Comparison of ENCODE assay signal across 15 cellular contexts in the genomic region with DNA sequence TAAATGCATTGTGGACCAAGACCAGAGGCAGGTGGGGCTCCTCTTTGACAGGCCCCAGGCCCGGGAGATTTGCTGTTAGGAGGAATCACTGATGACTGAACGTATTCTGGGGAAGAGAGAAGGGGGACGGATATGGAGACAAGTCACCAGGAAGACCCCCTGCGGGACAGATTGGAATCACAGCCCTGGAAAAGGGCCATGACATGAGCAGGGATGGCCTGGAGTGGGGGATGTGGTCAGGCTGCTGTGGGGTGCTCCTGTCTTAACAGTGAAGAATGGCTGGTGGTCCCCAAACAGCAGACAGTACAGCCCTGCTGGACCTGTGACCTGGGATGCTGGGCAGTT. TPM values are rescaled to one million over a fixed set of nuclear protein-coding genes. Genes with fewer than 3 reads are reported as not detected.
DNase-seq lines count a peak whose midpoint lies in the region; ATAC-seq, FAIRE-seq and TF ChIP-seq lines count a peak whose summit lies in the region.
"Had no signal": no experiment of that assay in that cellular context is flagged by ENCODE, and none has a peak within 500 bp of the region (broad histone marks: within the 10 kb centered on the region; RNA-seq: fewer than 3 reads in every experiment).

No MANE protein-coding gene starts in this region.

- no peak overlapping the region for H3K4me3 Mint-ChIP-seq in activated CD4-positive, alpha-beta memory T cell treated with anti-CD3 and anti-CD28 coated beads for 36 hours
- H3K4me3 Mint-ChIP-seq: CD4-positive, alpha-beta memory T cell had no signal

- no peak overlapping the region for H2BK5ac ChIP-seq in H1 (ENCODE audit: low read depth, low read length)

- no peak overlapping the region for H2BK120ac ChIP-seq in H1 (replicated peaks; ENCODE audit: low read depth, low read length)

- peak overlapping the region; percentile 63 to 95 (median 89) for H3K4me2 ChIP-seq in BLaER1 treated with 17β-estradiol and CSF1 and Interleukin-3, amounts not matched to agents 10 nM and 100 nM
- peak overlapping the region; percentile 63 for H3K4me2 ChIP-seq in Karpas-422 (ENCODE audit: low read depth, low read length, poor library complexity, severe bottlenecking)
- no peak overlapping the region for H3K4me2 ChIP-seq in H1 (ENCODE audit: insufficient read depth in 1 of 2, low read depth in 2 of 2, low read length in 2 of 2)
- H3K4me2 ChIP-seq: A549 had no signal

- H2BK15ac ChIP-seq in H1 (ENCODE audit: low read length), result 0 out of 2 replicates have a peak overlapping the region, but pooled peaks have one; percentile 72

- no peaks in the 10 kb centered on the region for H3K9me2 ChIP-seq in Karpas-422 (replicated peaks; ENCODE audit: insufficient read depth, low read length)

- H3K4me3 ChIP-seq in BLaER1 treated with 17β-estradiol and CSF1 and Interleukin-3, amounts not matched to agents 10 nM and 100 nM, result peak overlapping the region in 5 of 10 experiments; percentile 3 to 45 (median 21); a peak in 7 of 20 replicates
- peak overlapping the region; percentile 53 for H3K4me3 ChIP-seq in Karpas-422 (ENCODE audit: low read length)
- no peak overlapping the region for H3K4me3 ChIP-seq in H1 (ENCODE audit: extremely low read depth in 1 of 4, insufficient read depth in 2 of 4, low read depth in 3 of 4, low read length in 4 of 4)
- H3K4me3 ChIP-seq in heart left ventricle, result no peak overlapping the region
- no peak overlapping the region for H3K4me3 ChIP-seq in adrenal gland
- H3K4me3 ChIP-seq: A549 had no signal

- H4K91ac ChIP-seq in H1 (replicated peaks; ENCODE audit: insufficient read length, low read length), result no peak overlapping the region

- no peaks in the 10 kb centered on the region for H3K36me3 ChIP-seq in BLaER1 treated with 17β-estradiol and CSF1 and Interleukin-3, amounts not matched to agents 10 nM and 100 nM
- H3K36me3 ChIP-seq in Karpas-422 (ENCODE audit: insufficient read depth, low read length) (no peaks in the 10 kb centered on the region), H1 (ENCODE audit: control insufficient read depth in 2 of 4, insufficient read depth in 4 of 4, low read length in 3 of 4) (no peaks in the 10 kb centered on the region), heart left ventricle (no peaks in the 10 kb centered on the region), adrenal gland (replicated peaks in 1 of 2) (no peaks in the 10 kb centered on the region)

- TF ChIP-seq RAD21 in H1 (IDR thresholded peaks at IDR 0.05 in 1 of 2, conservative IDR thresholded peaks at IDR 0.05 in 1 of 2; ENCODE audit: low read depth in 2 of 2, low read length in 2 of 2), result no peak

- intact Hi-C loops in activated CD4-positive, alpha-beta memory T cell treated with anti-CD3 and anti-CD28 coated beads for 36 hours (cut with micrococcal nuclease), result no loop called here
- intact Hi-C loops in heart left ventricle (cut with DNase I), result no loop called here
- intact Hi-C loops in adrenal gland (cut with DNase I), result no loop called here

- peaks cover 46% of the 10 kb centered on the region for H3K27me3 Mint-ChIP-seq in activated CD4-positive, alpha-beta memory T cell treated with anti-CD3 and anti-CD28 coated beads for 36 hours

- 0 out of 2 replicates have a peak overlapping the region, but pooled peaks have one; percentile 48 for H3K18ac ChIP-seq in H1 (ENCODE audit: extremely low read depth, low read length)

- peak overlapping the region in 9 of 11 experiments; percentile 35 to 92 (median 84); a peak in 17 of 22 replicates for H3K9ac ChIP-seq in BLaER1 treated with 17β-estradiol and CSF1 and Interleukin-3, amounts not matched to agents 10 nM and 100 nM
- H3K9ac ChIP-seq in Karpas-422 (ENCODE audit: low read length), result peak overlapping the region; percentile 70
- no peak overlapping the region for H3K9ac ChIP-seq in H1 (replicated peaks in 1 of 4; ENCODE audit: extremely low read depth in 1 of 4, low read depth in 3 of 4, low read length in 3 of 4)

- H2BK12ac ChIP-seq in H1 (ENCODE audit: low read depth, low read length), result peak overlapping the region; percentile 75; the same call in 1 of the 2 replicates

- CTCF ChIA-PET in H1 (lab: Charles Lee; ENCODE audit: partially characterized antibody), result interaction anchor here (0.7 to 1.5 kb wide), 2 partner anchors 8 to 27 kb away, joined by 3 to 5 read pairs; no protein-coding TSS in a partner anchor
- CTCF ChIA-PET in activated CD4-positive, alpha-beta memory T cell treated with anti-CD3 and anti-CD28 coated beads for 36 hours (lab: Charles Lee), result no interaction called here

- H3K27ac ChIP-seq in BLaER1 treated with 17β-estradiol and CSF1 and Interleukin-3, amounts not matched to agents 10 nM and 100 nM, result peak overlapping the region in 10 of 11 experiments; percentile 14 to 99 (median 96); a peak in 19 of 22 replicates
- H3K27ac ChIP-seq in Karpas-422 (ENCODE audit: low read length) (peak overlapping the region; percentile 98), H1 (ENCODE audit: low read depth, low read length) (no peak overlapping the region), heart left ventricle (no peak overlapping the region), adrenal gland (no peak overlapping the region)
- H3K27ac ChIP-seq: A549, C4-2B had no signal

- FAIRE-seq in H1 (lab: Jason Lieb, UNC), result no peak
- FAIRE-seq: A549, H54 had no signal

- H2AK5ac ChIP-seq in H1 (ENCODE audit: low read depth, low read length), result no peak overlapping the region

- peaks cover 64 to 100% (median 99%) of the 10 kb centered on the region in 10 experiments for H3K4me1 ChIP-seq in BLaER1 treated with 17β-estradiol and CSF1 and Interleukin-3, amounts not matched to agents 10 nM and 100 nM
- H3K4me1 ChIP-seq in Karpas-422 (ENCODE audit: low read length), result peaks cover 98% of the 10 kb centered on the region
- H3K4me1 ChIP-seq in H1 (replicated peaks in 1 of 4; ENCODE audit: control insufficient read depth in 3 of 4, insufficient read depth in 4 of 4, low read length in 3 of 4), result peaks cover 3 to 18% (median 7%) of the 10 kb centered on the region in 4 experiments
- H3K4me1 ChIP-seq in heart left ventricle, result peaks cover 0 to 18% (median 2%) of the 10 kb centered on the region in 12 donors
- peaks cover 0 to 7% of the 10 kb centered on the region in 2 donors for H3K4me1 ChIP-seq in adrenal gland (replicated peaks in 1 of 2)

- no peaks in the 10 kb centered on the region for H3K36me3 Mint-ChIP-seq in activated CD4-positive, alpha-beta memory T cell treated with anti-CD3 and anti-CD28 coated beads for 36 hours
- H3K36me3 Mint-ChIP-seq: CD4-positive, alpha-beta memory T cell had no signal

- no peak for ATAC-seq in heart left ventricle
- ATAC-seq: HCT116 had no signal

- H4K20me1 ChIP-seq in BLaER1 treated with 17β-estradiol and CSF1 and Interleukin-3, amounts not matched to agents 10 nM and 100 nM, result no peaks in the 10 kb centered on the region
- no peaks in the 10 kb centered on the region for H4K20me1 ChIP-seq in Karpas-422 (ENCODE audit: insufficient read depth, low read depth, low read length)
- no peaks in the 10 kb centered on the region for H4K20me1 ChIP-seq in H1 (replicated peaks in 1 of 2; ENCODE audit: control insufficient read depth in 1 of 2, insufficient read depth in 2 of 2, low read length in 2 of 2)

- no peak for TF ChIP-seq EP300 in H1 (IDR thresholded peaks at IDR 0.05; ENCODE audit: borderline replicate concordance in 1 of 2, low read depth in 2 of 2, low read length in 2 of 2)

- no peak overlapping the region for H3K27ac Mint-ChIP-seq in activated CD4-positive, alpha-beta memory T cell treated with anti-CD3 and anti-CD28 coated beads for 36 hours
- H3K27ac Mint-ChIP-seq: CD4-positive, alpha-beta memory T cell had no signal

- H3K23ac ChIP-seq in H1 (ENCODE audit: insufficient read length), result no peak overlapping the region

- peak overlapping the region; percentile 38 for H4K8ac ChIP-seq in H1 (ENCODE audit: extremely low read depth, insufficient read depth, low read length)

- no peaks in the 10 kb centered on the region for H3K79me1 ChIP-seq in H1 (ENCODE audit: low read depth, low read length)

- TF ChIP-seq POLR2A in H1 (IDR thresholded peaks at IDR 0.05; ENCODE audit: control extremely low read depth in 1 of 2, low read depth in 2 of 2, low read length in 2 of 2) (no peak), heart left ventricle (IDR thresholded peaks at IDR 0.05) (no peak), adrenal gland (IDR thresholded peaks at IDR 0.05) (no peak)

- DNase-seq in Karpas-422 (no peak), H1 (ENCODE audit: low read depth in 1 of 2, low spot score in 2 of 2) (no peak), heart left ventricle (no peak), adrenal gland (no peak)
- DNase-seq in activated CD4-positive, alpha-beta memory T cell treated with anti-CD3 and anti-CD28 coated beads for 36 hours, result no peak
- DNase-seq: CD4-positive, alpha-beta memory T cell; DMS79 treated with DMSO at 0.1 percent for 48 hours; GDM1; IMR-90; KBM-7 had no signal

- no peak overlapping the region for H4K5ac ChIP-seq in H1 (ENCODE audit: insufficient read length, low read depth, low read length)

- H3K9me3 ChIP-seq in BLaER1 treated with 17β-estradiol and CSF1 and Interleukin-3, amounts not matched to agents 10 nM and 100 nM (replicated peaks in 1 of 11), result no peaks in the 10 kb centered on the region
- H3K9me3 ChIP-seq in Karpas-422 (ENCODE audit: low read length) (no peaks in the 10 kb centered on the region), H1 (ENCODE audit: insufficient read depth in 2 of 2, low read depth in 1 of 2, low read length in 1 of 2) (no peaks in the 10 kb centered on the region), heart left ventricle (no peaks in the 10 kb centered on the region), adrenal gland (replicated peaks in 1 of 3) (no peaks in the 10 kb centered on the region)
- H3K9me3 ChIP-seq: A549 had no signal

- H3K23me2 ChIP-seq in H1 (ENCODE audit: low read depth, low read length), result peaks cover 14% of the 10 kb centered on the region; the same call in 1 of the 2 replicates

- 71% methylated on average over 4 of the region's 4 CpGs; no CpG with 5 or more reads in 1 of the 2 experiments for WGBS in H1 (ENCODE audit: extremely low coverage in 1 of 2, insufficient coverage in 1 of 2, insufficient read length in 1 of 2, insufficient replicate concordance in 2 of 2, low coverage in 1 of 2, low lambda C conversion rate in 2 of 2, missing lambda C conversion rate in 1 of 2), 2 experiments
- WGBS in heart left ventricle, 4 donors, result 78 to 90% (median 79%) methylated on average over 4 of the region's 4 CpGs
- WGBS in adrenal gland, 4 donors, result 71 to 78% (median 74%) methylated on average over 4 of the region's 4 CpGs

- TF ChIP-seq CTCF in H1 (IDR thresholded peaks at IDR 0.05; ENCODE audit: control extremely low read depth in 1 of 3, insufficient read depth in 1 of 3, low read depth in 1 of 3, low read length in 3 of 3) (no peak), heart left ventricle (IDR thresholded peaks at IDR 0.05) (no peak), adrenal gland (IDR thresholded peaks at IDR 0.05) (no peak)

- peak overlapping the region; percentile 44 for H3K4ac ChIP-seq in H1 (replicated peaks; ENCODE audit: insufficient read length, low read depth, low read length)

- H3K14ac ChIP-seq in H1 (ENCODE audit: insufficient read length), result no peak overlapping the region

- no peaks in the 10 kb centered on the region for H3K27me3 ChIP-seq in BLaER1 treated with 17β-estradiol and CSF1 and Interleukin-3, amounts not matched to agents 10 nM and 100 nM
- no peaks in the 10 kb centered on the region for H3K27me3 ChIP-seq in Karpas-422 (ENCODE audit: low read length)
- H3K27me3 ChIP-seq in H1 (replicated peaks in 1 of 4; ENCODE audit: control insufficient read depth in 3 of 4, extremely low read depth in 1 of 4, insufficient read depth in 3 of 4, low read length in 3 of 4), result peaks cover 0 to 12% (median 10%) of the 10 kb centered on the region in 4 experiments; a peak in 5 of 7 replicates
- peaks cover 0 to 53% (median 25%) of the 10 kb centered on the region in 9 donors for H3K27me3 ChIP-seq in heart left ventricle
- H3K27me3 ChIP-seq in adrenal gland, result peaks cover 25% of the 10 kb centered on the region

- H2BK20ac ChIP-seq in H1 (ENCODE audit: low read length), result peak overlapping the region; percentile 48; the same call in 1 of the 2 replicates

- H3K56ac ChIP-seq in H1 (replicated peaks; ENCODE audit: insufficient read length, low read depth, low read length), result no peak overlapping the region

- no peaks in the 10 kb centered on the region for H3K79me2 ChIP-seq in Karpas-422 (ENCODE audit: low read length)
- no peaks in the 10 kb centered on the region for H3K79me2 ChIP-seq in H1 (ENCODE audit: control insufficient read depth in 1 of 2, insufficient read depth in 2 of 2, low read length in 2 of 2)

- H3K4me1 Mint-ChIP-seq in activated CD4-positive, alpha-beta memory T cell treated with anti-CD3 and anti-CD28 coated beads for 36 hours (ENCODE audit: low read depth), result peaks cover 7% of the 10 kb centered on the region

- no peaks in the 10 kb centered on the region for H3K9me3 Mint-ChIP-seq in activated CD4-positive, alpha-beta memory T cell treated with anti-CD3 and anti-CD28 coated beads for 36 hours
- H3K9me3 Mint-ChIP-seq: CD4-positive, alpha-beta memory T cell had no signal

- POLR2A ChIA-PET in H1 (lab: Charles Lee; ENCODE audit: partially characterized antibody), result no interaction called here
- POLR2A ChIA-PET in activated CD4-positive, alpha-beta memory T cell treated with anti-CD3 and anti-CD28 coated beads for 36 hours (lab: Charles Lee), result no interaction called here

- H2AFZ ChIP-seq in Karpas-422 (ENCODE audit: low read length) (no peak overlapping the region; the same call in 1 of the 2 replicates), H1 (ENCODE audit: low read length) (no peak overlapping the region)

RNA-seq across cellular contexts. Expression of a gene that starts 23.7 kb away (rescaled TPM):
- total RNA-seq in Karpas-422 (2014; rRNA removed; shearing (Covaris generic); ENCODE audit: low replicate concordance), result not detected in 2 replicates
- 8.2 and 9.3 TPM in 2 replicates for total RNA-seq in H1 (2021; fragmentation: NEBNext Ultra II Directional; extraction: Animal tissue kit (Norgen Biotek cat#: 25700))
- polyA plus RNA-seq in H1 (2011; rRNA removed), result 7.9 and 12.7 TPM in 2 replicates
- polyA plus RNA-seq in H1 (2011; cell fraction: cytosol; rRNA removed), result 5.2 TPM
- 21.5 TPM for polyA plus RNA-seq in H1 (2011; cell fraction: nucleus; rRNA removed)
- polyA plus RNA-seq in H1 (2012, experiment 1 of 2), result 5.2 to 9.6 TPM (median 8.1 TPM) in 4 replicates
- polyA plus RNA-seq in H1 (2012, experiment 2 of 2), result 5.1 TPM
- 7.4 TPM for polyA plus RNA-seq in H1 (2013, experiment 1 of 2)
- 7.1 TPM for polyA plus RNA-seq in H1 (2013, experiment 2 of 2)
- polyA minus RNA-seq in H1 (2011; rRNA and poly(A)+ RNA removed), result 2.6 and 3.8 TPM in 2 replicates
- polyA minus RNA-seq in H1 (2011; cell fraction: cytosol; rRNA and poly(A)+ RNA removed), result 3.1 TPM
- 12.0 TPM for polyA minus RNA-seq in H1 (2011; cell fraction: nucleus; rRNA and poly(A)+ RNA removed)
- total RNA-seq in activated CD4-positive, alpha-beta memory T cell treated with anti-CD3 and anti-CD28 coated beads for 36 hours, result under 1 TPM in 1 of 2 experiments, not detected in 1; 0.38 TPM
- total RNA-seq in heart left ventricle, result under 1 TPM in 4 of 9 donors, not detected in 5; 0.13 to 0.21 (median 0.15) TPM
- under 1 TPM in 1 of 2 donors, not detected in 1; 0.07 TPM for polyA plus RNA-seq in heart left ventricle
- total RNA-seq in adrenal gland, result under 1 TPM in 7 of 8 donors, not detected in 1; 0.26 to 0.83 (median 0.42) TPM
- 1 to 10 TPM in 1 of 3 donors, under 1 TPM in 2; 0.24 to 1.0 (median 0.80) TPM for polyA plus RNA-seq in adrenal gland

Comparison
In these comparisons a context has a peak if more than half of its experiments do, and no peak if none do; other contexts are left out.
1. H3K27ac ChIP-seq: peak in BLaER1 treated with 17β-estradiol and CSF1 and Interleukin-3, amounts not matched to agents 10 nM and 100 nM (10 of 11) and Karpas-422 (single experiment); none in H1 (single experiment), heart left ventricle (0 of 12) and adrenal gland (0 of 5).
2. H3K4me2 ChIP-seq: peak in BLaER1 treated with 17β-estradiol and CSF1 and Interleukin-3, amounts not matched to agents 10 nM and 100 nM (11 of 11) and Karpas-422 (single experiment); none in H1 (0 of 2).
3. H3K9ac ChIP-seq: peak in BLaER1 treated with 17β-estradiol and CSF1 and Interleukin-3, amounts not matched to agents 10 nM and 100 nM (9 of 11) and Karpas-422 (single experiment); none in H1 (0 of 4).